ENCODE assay signal across 8 cellular contexts in the genomic region with DNA sequence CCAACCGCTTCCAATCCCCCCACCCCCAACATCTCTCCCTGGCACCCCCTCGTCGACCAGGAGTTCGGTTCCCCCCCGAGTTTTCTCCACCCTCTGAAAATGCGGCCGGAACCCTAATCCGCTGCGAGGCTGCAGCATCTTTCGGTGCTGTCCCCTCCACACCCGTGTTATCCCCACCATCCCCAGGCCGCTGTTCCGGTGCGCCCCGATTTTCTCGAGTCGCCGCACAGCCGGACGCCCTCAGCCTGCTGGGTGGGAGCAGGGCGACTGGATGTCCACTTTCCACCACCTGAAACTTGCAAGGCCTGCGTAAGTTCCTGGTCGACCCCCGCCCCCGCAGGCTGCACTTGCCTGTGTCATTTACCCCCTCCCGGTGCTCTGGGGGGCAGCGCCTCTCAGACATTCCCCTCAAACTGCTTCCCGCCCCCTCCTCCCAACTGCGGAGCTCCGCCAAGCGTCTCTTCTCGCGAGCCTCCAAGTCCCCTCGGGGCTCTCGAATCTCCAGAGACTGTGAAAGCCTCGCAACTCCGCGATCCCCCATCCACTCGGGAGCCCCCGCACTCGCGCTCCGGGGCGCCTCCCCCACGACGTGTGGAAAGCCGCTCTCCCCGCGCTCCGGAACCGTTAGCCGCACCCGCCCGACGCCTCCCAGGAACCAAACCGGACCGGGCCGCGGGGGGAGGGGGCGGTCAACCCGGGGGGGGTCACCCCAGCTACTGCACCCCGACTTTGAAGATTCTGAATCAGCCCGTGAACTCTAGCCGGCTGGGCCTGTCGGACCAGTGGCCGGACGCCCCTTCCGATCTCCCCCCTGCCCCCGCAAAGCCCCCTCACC. TPM values are rescaled to one million over a fixed set of nuclear protein-coding genes. Genes with fewer than 3 reads are reported as not detected.
DNase-seq lines count a peak whose midpoint lies in the region; ATAC-seq, FAIRE-seq and TF ChIP-seq lines count a peak whose summit lies in the region.

No MANE protein-coding gene starts in this region.

- 0 to 1% methylated on average over 30 to 61 of the region's 69 CpGs for WGBS in body of pancreas, 2 donors

- intact Hi-C loops in body of pancreas (cut with DNase I) = no loop called here

- no peak for FAIRE-seq in RCC 7860 (lab: Jason Lieb, UNC)

- DNase-seq in Ammon's horn (ENCODE audit: low spot score) (peak; percentile 29), GOT3 (lab: John Stamatoyannopoulos, UW) (peak; percentile 41), RCC 7860 (ENCODE audit: low spot score) (peak; percentile 24), body of pancreas (peak in 3 of 4 donors; percentile 33 to 52 (median 46)), skeletal muscle cell (ENCODE audit: low read depth) (no peak)

- ATAC-seq in body of pancreas = no peak
- ATAC-seq in HG03354 (IDR thresholded peaks at IDR 0.05; ENCODE audit: poor library complexity, severe bottlenecking, unreplicated experiment) = no peak
- no peak for ATAC-seq in GM18858 (IDR thresholded peaks at IDR 0.05; ENCODE audit: unreplicated experiment)

- peak overlapping the region; percentile 65 to 77 for H3K4me3 ChIP-seq in body of pancreas
- H3K4me3 ChIP-seq in iPS-20b (ENCODE audit: low read length) = peak overlapping the region; percentile 83
- H3K4me3 ChIP-seq in skeletal muscle cell (ENCODE audit: low read depth, low read length) = peak overlapping the region; percentile 87

- H3K27me3 ChIP-seq in body of pancreas (no peaks in the 10 kb centered on the region), iPS-20b (ENCODE audit: insufficient read depth, low read length) (peaks cover 73% of the 10 kb centered on the region)

- H3K36me3 ChIP-seq in body of pancreas (replicated peaks in 1 of 2; ENCODE audit: insufficient read depth in 1 of 2, low read depth in 2 of 2) (no peaks in the 10 kb centered on the region), iPS-20b (ENCODE audit: insufficient read depth, low read depth, low read length) (peaks cover 6% of the 10 kb centered on the region; the same call in 1 of the 2 replicates)

- H3K4me1 ChIP-seq in body of pancreas = peaks cover 39% of the 10 kb centered on the region
- H3K4me1 ChIP-seq in iPS-20b (ENCODE audit: insufficient read depth, low read length) = peaks cover 14% of the 10 kb centered on the region

- no peaks in the 10 kb centered on the region for H3K9me3 ChIP-seq in body of pancreas
- H3K9me3 ChIP-seq in iPS-20b (ENCODE audit: insufficient read depth, low read depth, low read length) = no peaks in the 10 kb centered on the region

- H3K9ac ChIP-seq in iPS-20b (ENCODE audit: low read depth, low read length) = peak overlapping the region; percentile 77; the same call in 1 of the 2 replicates

- TF ChIP-seq POLR2A in body of pancreas (IDR thresholded peaks at IDR 0.05) = no peak

- no peak for TF ChIP-seq CTCF in body of pancreas (IDR thresholded peaks at IDR 0.05)

- H3K27ac ChIP-seq in body of pancreas = peak overlapping the region; percentile 82 to 95 (median 90)
- peak overlapping the region; percentile 55 for H3K27ac ChIP-seq in iPS-20b (ENCODE audit: low read length)

RNA-seq across cellular contexts. Expression of gene ETV5, which starts 0.6 kb away (rescaled TPM):
- total RNA-seq in body of pancreas = 10 to 100 TPM; 14.5 to 39.2 TPM
